21 cellular contexts compared by ENCODE assay signal in genomic region chr18:27901424-27902226, GRCh38.
"Had no signal": no experiment of that assay in that cellular context is flagged by ENCODE, and none has a peak within 500 bp of the region (broad histone marks: within the 10 kb centered on the region; RNA-seq: fewer than 3 reads in every experiment).

No MANE protein-coding gene starts in this region.

- ATAC-seq: activated CD8-positive, alpha-beta T cell treated with anti-CD3 and anti-CD28 coated beads for 36 hours; left lung had no signal

- H3K36me3 ChIP-seq: brain microvascular endothelial cell, left lung, tibial artery had no signal

- H3K4me3 ChIP-seq: left lung, tibial artery had no signal

- H3K4me1 ChIP-seq: left lung, tibial artery had no signal

- H3K27ac ChIP-seq: brain microvascular endothelial cell, epithelial cell of prostate, left lung, tibial artery had no signal

- DNase-seq: activated B cell treated with CpG ODN at 0.5 μM for 24 hours; activated CD4-positive, alpha-beta T cell treated with anti-CD3 and anti-CD28 coated beads for 4 hours; activated CD8-positive, alpha-beta T cell treated with anti-CD3 and anti-CD28 coated beads for 36 hours; activated naive CD4-positive, alpha-beta T cell treated with anti-CD3 and anti-CD28 coated beads for 36 hours; activated T-cell treated with anti-CD3 and anti-CD28 coated beads, Interleukin-2, amount 50 U/mL, for 24 hours; anterior cingulate cortex; brain microvascular endothelial cell; central memory CD4-positive, alpha-beta T cell; endodermal cell; foreskin fibroblast; glutamatergic neuron; hypothalamus; left lung; midbrain; retina; stimulated activated CD4-positive, alpha-beta T cell treated with anti-CD3 and anti-CD28 coated beads, Interleukin-2, amount 100 ng/mL, for 24 hours; stimulated activated naive CD4-positive, alpha-beta T cell treated with Interleukin-2 at 50 U/mL for 16 hours; substantia nigra; T-helper 9 cell; tibial artery had no signal

- H3K27me3 ChIP-seq: brain microvascular endothelial cell, left lung, tibial artery had no signal
